Comparison of ENCODE assay signal across 12 cellular contexts in genomic region chr13:109782066-109782822, GRCh38. TPM values are rescaled to one million over a fixed set of nuclear protein-coding genes. Genes with fewer than 3 reads are reported as not detected.
DNase-seq lines count a peak whose midpoint lies in the region; ATAC-seq and TF ChIP-seq lines count a peak whose summit lies in the region.
"Had no signal": no experiment of that assay in that cellular context is flagged by ENCODE, and none has a peak within 500 bp of the region (broad histone marks: within the 10 kb centered on the region; RNA-seq: fewer than 3 reads in every experiment).

No MANE protein-coding gene starts in this region.

- H3K4me3 Mint-ChIP-seq in T-cell = no peak overlapping the region
- no peak overlapping the region for H3K4me3 Mint-ChIP-seq in activated naive CD8-positive, alpha-beta T cell treated with anti-CD3 and anti-CD28 coated beads, Interleukin-2, amount 50 U/mL, for 24 hours

- TF ChIP-seq CTCF in BE2C (IDR thresholded peaks at IDR 0.05; ENCODE audit: low read depth, low read length) = no peak
- TF ChIP-seq CTCF in esophagus squamous epithelium (IDR thresholded peaks at IDR 0.05) = no peak

- H3K9me3 ChIP-seq in BE2C (no peaks in the 10 kb centered on the region), esophagus squamous epithelium (no peaks in the 10 kb centered on the region)
- H3K9me3 ChIP-seq: mucosa of descending colon had no signal

- ATAC-seq in T-cell (replicated peaks in 1 of 4) (no peak), GM19452 (IDR thresholded peaks at IDR 0.05; ENCODE audit: unreplicated experiment) (no peak)
- ATAC-seq in activated naive CD8-positive, alpha-beta T cell treated with anti-CD3 and anti-CD28 coated beads, Interleukin-2, amount 50 U/mL, for 24 hours = no peak
- ATAC-seq: mucosa of descending colon had no signal

- H3K27ac Mint-ChIP-seq in T-cell = no peak overlapping the region
- H3K27ac Mint-ChIP-seq in activated naive CD8-positive, alpha-beta T cell treated with anti-CD3 and anti-CD28 coated beads, Interleukin-2, amount 50 U/mL, for 24 hours = no peak overlapping the region

- DNase-seq in BE2C = peak; percentile 49
- peak; percentile 34 for DNase-seq in SK-MEL-5 (ENCODE audit: low read depth, low spot score)
- DNase-seq in esophagus squamous epithelium (lab: John Stamatoyannopoulos, UW) = no peak
- DNase-seq in UCSD-AML1 (lab: John Stamatoyannopoulos, UW; ENCODE audit: unreplicated experiment) = no peak
- DNase-seq in T-cell = no peak
- no peak for DNase-seq in activated naive CD8-positive, alpha-beta T cell treated with anti-CD3 and anti-CD28 coated beads, Interleukin-2, amount 50 U/mL, for 24 hours
- DNase-seq: NCI-H1436 treated with DMSO at 0.1 percent for 48 hours; stimulated activated CD4-positive, alpha-beta T cell treated with anti-CD3 and anti-CD28 coated beads, Interleukin-1b, Interleukin-23, amount 100 ng/mL, for 48 hours had no signal

- CTCF ChIA-PET in T-cell (lab: Charles Lee) = no interaction called here

- no peak for TF ChIP-seq POLR2A in esophagus squamous epithelium (IDR thresholded peaks at IDR 0.05)

- no peak overlapping the region for H3K9ac ChIP-seq in rectal smooth muscle tissue (ENCODE audit: low read length)

- H3K4me3 ChIP-seq in BE2C (ENCODE audit: low read depth, low read length) (peak overlapping the region; percentile 87), esophagus squamous epithelium (peak overlapping the region; percentile 28 to 84 (median 57)), rectal smooth muscle tissue (ENCODE audit: low read length) (peak overlapping the region; percentile 54)
- H3K4me3 ChIP-seq: mucosa of descending colon had no signal

- peaks cover 7% of the 10 kb centered on the region for H3K36me3 Mint-ChIP-seq in T-cell
- H3K36me3 Mint-ChIP-seq in activated naive CD8-positive, alpha-beta T cell treated with anti-CD3 and anti-CD28 coated beads, Interleukin-2, amount 50 U/mL, for 24 hours (ENCODE audit: low read depth) = peaks cover 4% of the 10 kb centered on the region

- H3K9me3 Mint-ChIP-seq in T-cell = no peaks in the 10 kb centered on the region
- no peaks in the 10 kb centered on the region for H3K9me3 Mint-ChIP-seq in activated naive CD8-positive, alpha-beta T cell treated with anti-CD3 and anti-CD28 coated beads, Interleukin-2, amount 50 U/mL, for 24 hours
- H3K9me3 Mint-ChIP-seq: activated naive CD4-positive, alpha-beta T cell treated with anti-CD3 and anti-CD28 coated beads, Interleukin-2, amount 50 U/mL, for 24 hours had no signal

- WGBS in esophagus squamous epithelium, 2 donors = 90 to 92% methylated on average over 5 to 10 of the region's 77 CpGs

- H3K4me1 ChIP-seq in BE2C = no peaks in the 10 kb centered on the region; the same call in 1 of the 2 replicates
- peaks cover 13 to 85% (median 26%) of the 10 kb centered on the region in 3 donors for H3K4me1 ChIP-seq in esophagus squamous epithelium
- H3K4me1 ChIP-seq in rectal smooth muscle tissue (ENCODE audit: control insufficient read depth, insufficient read depth, low read length) = peaks cover 16% of the 10 kb centered on the region

- peak overlapping the region in 3 of 4 donors; percentile 54 to 63 (median 59) for H3K27ac ChIP-seq in esophagus squamous epithelium
- H3K27ac ChIP-seq in rectal smooth muscle tissue (ENCODE audit: low read depth, low read length) = no peak overlapping the region

- no peaks in the 10 kb centered on the region for H3K27me3 Mint-ChIP-seq in T-cell
- H3K27me3 Mint-ChIP-seq in activated naive CD8-positive, alpha-beta T cell treated with anti-CD3 and anti-CD28 coated beads, Interleukin-2, amount 50 U/mL, for 24 hours = no peaks in the 10 kb centered on the region
- H3K27me3 Mint-ChIP-seq: activated naive CD4-positive, alpha-beta T cell treated with anti-CD3 and anti-CD28 coated beads, Interleukin-2, amount 50 U/mL, for 24 hours had no signal

- in situ Hi-C loops in SK-MEL-5 (cut with HindIII; ENCODE audit: low pct_unique_long_range_greater_than_20kb, low sequenced_read_pairs) = no loop called here

- H3K36me3 ChIP-seq in BE2C = peaks cover 14% of the 10 kb centered on the region
- peaks cover 10 to 31% (median 16%) of the 10 kb centered on the region in 3 donors for H3K36me3 ChIP-seq in esophagus squamous epithelium
- H3K36me3 ChIP-seq in rectal smooth muscle tissue (ENCODE audit: control insufficient read depth, insufficient read depth, low read length) = peaks cover 3% of the 10 kb centered on the region

- intact Hi-C loops in esophagus squamous epithelium (cut with DNase I) = loop anchor here (5.0 kb wide), 2 partner anchors 325 to 635 kb away; no protein-coding TSS in a partner anchor

- peaks cover 44 to 45% (median 44%) of the 10 kb centered on the region in 3 donors for H3K4me1 Mint-ChIP-seq in T-cell
- H3K4me1 Mint-ChIP-seq in activated naive CD8-positive, alpha-beta T cell treated with anti-CD3 and anti-CD28 coated beads, Interleukin-2, amount 50 U/mL, for 24 hours = peaks cover 39% of the 10 kb centered on the region

- H3K27me3 ChIP-seq in BE2C (peaks cover 27% of the 10 kb centered on the region), esophagus squamous epithelium (peaks cover 0 to 9% (median 0%) of the 10 kb centered on the region in 4 donors), rectal smooth muscle tissue (ENCODE audit: control insufficient read depth, insufficient read depth, low read length) (no peaks in the 10 kb centered on the region)

- POLR2A ChIA-PET in T-cell (lab: Charles Lee) = no interaction called here

RNA-seq across cellular contexts. Expression of gene IRS2, which starts 4.1 kb away (rescaled TPM):
- 28.7 TPM for polyA plus RNA-seq in BE2C (2012; ENCODE audit: insufficient read depth, insufficient read length, low read depth)
- total RNA-seq in SK-MEL-5 (2014; rRNA removed; shearing (Covaris generic)) = 18.1 and 19.5 TPM in 2 replicates
- polyA plus RNA-seq in SK-MEL-5 (2015; cell fraction: cytosol; rRNA removed) = 87.3 and 115 TPM in 2 replicates
- polyA plus RNA-seq in SK-MEL-5 (2015; cell fraction: nucleus; rRNA removed) = 41.5 and 41.7 TPM in 2 replicates
- total RNA-seq in esophagus squamous epithelium = 10 to 100 TPM in 1 of 4 donors, 1 to 10 TPM in 3; 5.0 to 24.6 (median 7.5) TPM
- 10 to 100 TPM; 22.1 to 95.7 (median 25.7) TPM for total RNA-seq in T-cell

Comparison
In these comparisons a context has a peak if more than half of its experiments do, and no peak if none do; other contexts are left out.
1. DNase-seq: peak in BE2C (single experiment) and SK-MEL-5 (single experiment); none in esophagus squamous epithelium (single experiment), UCSD-AML1 (single experiment), T-cell (0 of 34) and activated naive CD8-positive, alpha-beta T cell treated with anti-CD3 and anti-CD28 coated beads, Interleukin-2, amount 50 U/mL, for 24 hours (single experiment).
2. Peak in every context shown above with its lines, with median percentiles within 50 percentile points of each other: H3K4me3 ChIP-seq.